Comparison of ENCODE assay signal across 27 cellular contexts in the genomic region with DNA sequence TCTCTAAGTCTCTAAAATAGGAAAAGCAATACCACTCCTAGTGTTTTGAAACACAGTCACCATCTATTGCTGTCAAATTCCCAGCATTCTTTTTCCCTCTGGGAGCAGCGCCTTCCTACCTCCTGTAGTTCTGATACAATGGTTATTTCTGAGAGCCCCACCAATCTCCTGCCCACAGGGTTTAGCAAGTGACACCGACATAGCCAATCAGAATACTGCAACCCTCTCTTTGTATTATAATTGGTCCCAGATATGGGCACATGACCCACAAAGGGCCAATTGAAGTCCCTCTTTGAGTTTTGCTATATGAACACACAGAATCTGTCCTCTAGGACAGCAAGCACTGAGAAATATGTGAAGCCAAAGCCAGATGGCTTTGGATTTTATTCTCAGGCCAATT. TPM values are rescaled to one million over a fixed set of nuclear protein-coding genes. Genes with fewer than 3 reads are reported as not detected.
DNase-seq lines count a peak whose midpoint lies in the region; ATAC-seq, FAIRE-seq and TF ChIP-seq lines count a peak whose summit lies in the region.
"Had no signal": no experiment of that assay in that cellular context is flagged by ENCODE, and none has a peak within 500 bp of the region (broad histone marks: within the 10 kb centered on the region; RNA-seq: fewer than 3 reads in every experiment).

No MANE protein-coding gene starts in this region.

- H4K8ac ChIP-seq in mesenchymal stem cell (ENCODE audit: low read length) = no peak overlapping the region

- H3K23ac ChIP-seq in mesenchymal stem cell (ENCODE audit: low read length in 2 of 2) = no peak overlapping the region

- TF ChIP-seq POLR2A in GM12878 (IDR thresholded peaks at IDR 0.05; ENCODE audit: low read depth, low read length) (no peak), spleen (IDR thresholded peaks at IDR 0.05) (no peak)

- no peaks in the 10 kb centered on the region for H3K79me1 ChIP-seq in mesenchymal stem cell (replicated peaks; ENCODE audit: low read length, poor library complexity, severe bottlenecking)

- H3K4me3 Mint-ChIP-seq in activated CD4-positive, alpha-beta memory T cell treated with anti-CD3 and anti-CD28 coated beads, Interleukin-2, amount 10 ng/mL, durations not matched to agents 7 days and 5 days = no peak overlapping the region
- H3K4me3 Mint-ChIP-seq: CD4-positive, alpha-beta T cell had no signal

- H3K18ac ChIP-seq in mesenchymal stem cell (ENCODE audit: low read depth in 1 of 2, low read length in 2 of 2) = peak overlapping the region in 1 of 2 experiments; percentile 70

- no peaks in the 10 kb centered on the region for H3K9me3 ChIP-seq in GM12878 (replicated peaks; ENCODE audit: control insufficient read depth, insufficient read depth, low read length)
- no peaks in the 10 kb centered on the region for H3K9me3 ChIP-seq in mesenchymal stem cell (ENCODE audit: control insufficient read depth, low read length)
- no peaks in the 10 kb centered on the region for H3K9me3 ChIP-seq in spleen
- H3K9me3 ChIP-seq: A549; BLaER1 treated with 17β-estradiol and CSF1 and Interleukin-3, amounts not matched to agents 10 nM and 100 nM; SK-N-SH had no signal

- peak overlapping the region; percentile 73 for H2BK120ac ChIP-seq in mesenchymal stem cell (ENCODE audit: low read depth, low read length)

- BruUV-seq in GM12878 (replicated peaks; lab: Mats Ljungman, UMichigan) = no TSS peak

- no peaks in the 10 kb centered on the region for H3K4me1 Mint-ChIP-seq in activated CD4-positive, alpha-beta memory T cell treated with anti-CD3 and anti-CD28 coated beads, Interleukin-2, amount 10 ng/mL, durations not matched to agents 7 days and 5 days

- POLR2A ChIA-PET in GM12878 (lab: Charles Lee) = no interaction called here
- POLR2A ChIA-PET in activated CD4-positive, alpha-beta memory T cell treated with anti-CD3 and anti-CD28 coated beads, Interleukin-2, amount 10 ng/mL, durations not matched to agents 7 days and 5 days (lab: Charles Lee) = no interaction called here

- H3K27ac Mint-ChIP-seq in activated CD4-positive, alpha-beta memory T cell treated with anti-CD3 and anti-CD28 coated beads, Interleukin-2, amount 10 ng/mL, durations not matched to agents 7 days and 5 days = no peak overlapping the region
- H3K27ac Mint-ChIP-seq: CD4-positive, alpha-beta T cell had no signal

- no peak for TF ChIP-seq RAD21 in GM12878 (IDR thresholded peaks at IDR 0.05; ENCODE audit: insufficient read depth, low read depth, low read length)

- no peak for TF ChIP-seq CTCF in GM12878 (IDR thresholded peaks at IDR 0.05 in 2 of 3, conservative IDR thresholded peaks at IDR 0.05 in 1 of 3; ENCODE audit: control insufficient read depth in 2 of 3, extremely low read depth in 1 of 3, insufficient read depth in 1 of 3, low read depth in 3 of 3, low read length in 3 of 3)
- TF ChIP-seq CTCF in spleen (IDR thresholded peaks at IDR 0.05 in 8 of 11, conservative IDR thresholded peaks at IDR 0.05 in 3 of 11) = no peak

- no peak overlapping the region for H2BK12ac ChIP-seq in mesenchymal stem cell (ENCODE audit: low read length in 2 of 2)

- H3K36me3 ChIP-seq in GM12878 (ENCODE audit: control insufficient read depth in 2 of 2, insufficient read depth in 2 of 2, low read length in 1 of 2) (no peaks in the 10 kb centered on the region), mesenchymal stem cell (ENCODE audit: control insufficient read depth in 1 of 2, insufficient read depth in 2 of 2, low read depth in 1 of 2, low read length in 2 of 2) (no peaks in the 10 kb centered on the region), spleen (no peaks in the 10 kb centered on the region)
- H3K36me3 ChIP-seq: BLaER1 treated with 17β-estradiol and CSF1 and Interleukin-3, amounts not matched to agents 10 nM and 100 nM had no signal

- no peak overlapping the region for H3K27ac ChIP-seq in GM12878 (ENCODE audit: control insufficient read depth, insufficient read depth)
- H3K27ac ChIP-seq in mesenchymal stem cell (ENCODE audit: low read length, poor library complexity, severe bottlenecking) = no peak overlapping the region
- H3K27ac ChIP-seq in spleen = no peak overlapping the region
- H3K27ac ChIP-seq: A549; BLaER1 treated with 17β-estradiol and CSF1 and Interleukin-3, amounts not matched to agents 10 nM and 100 nM; KMS-11 had no signal

- ATAC-seq in GM12878 (peak; percentile 45; the same call in 2 of the 3 replicates), HG03175 (IDR thresholded peaks at IDR 0.05; ENCODE audit: unreplicated experiment) (no peak)
- ATAC-seq: A549, PC-3 had no signal

- CTCF ChIA-PET in GM12878 (lab: Yijun Ruan, JAX) = no interaction called here
- CTCF ChIA-PET in activated CD4-positive, alpha-beta memory T cell treated with anti-CD3 and anti-CD28 coated beads, Interleukin-2, amount 10 ng/mL, durations not matched to agents 7 days and 5 days (lab: Charles Lee) = no interaction called here

- H2AK5ac ChIP-seq in mesenchymal stem cell (ENCODE audit: low read length, severe bottlenecking) = no peak overlapping the region

- no peak overlapping the region for H2BK5ac ChIP-seq in mesenchymal stem cell (ENCODE audit: low read depth, low read length, poor library complexity, severe bottlenecking)

- TF ChIP-seq EP300 in GM12878 (IDR thresholded peaks at IDR 0.05; ENCODE audit: borderline replicate concordance in 1 of 2, control insufficient read depth in 1 of 2, low read depth in 2 of 2, low read length in 2 of 2) = no peak

- no peak overlapping the region for H4K91ac ChIP-seq in mesenchymal stem cell (ENCODE audit: low read length)

- H3K4me2 ChIP-seq in GM12878 (ENCODE audit: control insufficient read depth, insufficient read depth) (no peak overlapping the region), mesenchymal stem cell (ENCODE audit: low read length, poor library complexity, severe bottlenecking) (no peak overlapping the region)
- H3K4me2 ChIP-seq: A549; BLaER1 treated with 17β-estradiol and CSF1 and Interleukin-3, amounts not matched to agents 10 nM and 100 nM; KMS-11; SK-N-SH had no signal

- no peaks in the 10 kb centered on the region for H3K36me3 Mint-ChIP-seq in activated CD4-positive, alpha-beta memory T cell treated with anti-CD3 and anti-CD28 coated beads, Interleukin-2, amount 10 ng/mL, durations not matched to agents 7 days and 5 days (ENCODE audit: low read depth)

- no peak overlapping the region for H3K4ac ChIP-seq in mesenchymal stem cell (ENCODE audit: low read depth in 1 of 2, low read length in 2 of 2)

- in situ Hi-C loops in GM12878 (cut with MboI) = no loop called here

- no peaks in the 10 kb centered on the region for H3K27me3 Mint-ChIP-seq in activated CD4-positive, alpha-beta memory T cell treated with anti-CD3 and anti-CD28 coated beads, Interleukin-2, amount 10 ng/mL, durations not matched to agents 7 days and 5 days
- H3K27me3 Mint-ChIP-seq: CD4-positive, alpha-beta T cell had no signal

- FAIRE-seq in HTR-8/SVneo (lab: Jason Lieb, UNC) (peak; percentile 49), GM12878 (lab: Jason Lieb, UNC) (no peak)
- FAIRE-seq: A549, G401.6, GM12891 had no signal

- H3K79me2 ChIP-seq in GM12878 (ENCODE audit: control insufficient read depth, insufficient read depth, low read length) = no peaks in the 10 kb centered on the region

- H2BK15ac ChIP-seq in mesenchymal stem cell (ENCODE audit: low read depth, poor library complexity, severe bottlenecking) = peak overlapping the region; percentile 28

- DNase-seq in HTR-8/SVneo (ENCODE audit: insufficient read length, low spot score) = no peak
- no peak for DNase-seq in GM12878 (ENCODE audit: low read depth, low spot score)
- DNase-seq in mesenchymal stem cell = no peak
- DNase-seq in activated CD4-positive, alpha-beta memory T cell treated with anti-CD3 and anti-CD28 coated beads, Interleukin-2, amount 10 ng/mL, durations not matched to agents 7 days and 5 days = no peak
- DNase-seq in medulla oblongata (ENCODE audit: extremely low spot score) = no peak
- DNase-seq in spleen = no peak
- DNase-seq: AML-193; CD4-positive, alpha-beta T cell; DMS53; GOT3; NCI-H1092; NCI-H1417 treated with DMSO at 0.1 percent for 48 hours; NCI-H187; NCI-H2081 treated with DMSO at 0.1 percent for 48 hours; NCI-H2171; NCI-H345; NCI-H510A treated with DMSO at 0.1 percent for 48 hours; NK-92 treated with Interleukin-12 subunit alpha and Interleukin-12 subunit beta, amount 100 ng/mL, for 24 hours; PC-3; SK-N-SH; SW 1271 had no signal

- H3K27me3 ChIP-seq in GM12878 (replicated peaks in 1 of 2; ENCODE audit: control insufficient read depth in 2 of 2, insufficient read depth in 2 of 2, low read length in 1 of 2) = no peaks in the 10 kb centered on the region; a peak in 1 of 4 replicates
- no peaks in the 10 kb centered on the region for H3K27me3 ChIP-seq in mesenchymal stem cell (ENCODE audit: control insufficient read depth in 1 of 2, insufficient read depth in 1 of 2, low read length in 2 of 2)
- no peaks in the 10 kb centered on the region for H3K27me3 ChIP-seq in spleen (replicated peaks in 1 of 7)
- H3K27me3 ChIP-seq: BLaER1 treated with 17β-estradiol and CSF1 and Interleukin-3, amounts not matched to agents 10 nM and 100 nM had no signal

- WGBS in GM12878 (ENCODE audit: insufficient coverage, insufficient replicate concordance, low lambda C conversion rate, missing lambda C conversion rate) = 14% methylated on average over 2 of the region's 2 CpGs
- 99% methylated on average over 2 of the region's 2 CpGs for WGBS in mesenchymal stem cell
- WGBS in spleen, 5 donors = 82 to 96% (median 92%) methylated on average over 2 of the region's 2 CpGs

- peaks cover 2% of the 10 kb centered on the region for H3K9me3 Mint-ChIP-seq in activated CD4-positive, alpha-beta memory T cell treated with anti-CD3 and anti-CD28 coated beads, Interleukin-2, amount 10 ng/mL, durations not matched to agents 7 days and 5 days
- H3K9me3 Mint-ChIP-seq: CD4-positive, alpha-beta T cell had no signal

- no peak overlapping the region for H3K14ac ChIP-seq in mesenchymal stem cell (ENCODE audit: low read length in 2 of 2)

- no peaks in the 10 kb centered on the region for H3K4me1 ChIP-seq in GM12878 (ENCODE audit: control insufficient read depth, insufficient read depth, low read length)
- H3K4me1 ChIP-seq in mesenchymal stem cell (ENCODE audit: control insufficient read depth, insufficient read depth, low read depth, low read length) = no peaks in the 10 kb centered on the region
- H3K4me1 ChIP-seq in spleen = no peaks in the 10 kb centered on the region
- H3K4me1 ChIP-seq: A549; BLaER1 treated with 17β-estradiol and CSF1 and Interleukin-3, amounts not matched to agents 10 nM and 100 nM had no signal

- H3K9ac ChIP-seq in GM12878 (ENCODE audit: control insufficient read depth, insufficient read depth, low read length) = no peak overlapping the region
- no peak overlapping the region for H3K9ac ChIP-seq in mesenchymal stem cell (ENCODE audit: low read length)
- H3K9ac ChIP-seq: BLaER1 treated with 17β-estradiol and CSF1 and Interleukin-3, amounts not matched to agents 10 nM and 100 nM; KMS-11; SK-N-SH had no signal

- H3K4me3 ChIP-seq in GM12878 (no peak overlapping the region), mesenchymal stem cell (ENCODE audit: insufficient read depth in 1 of 2, low read depth in 1 of 2, low read length in 2 of 2) (no peak overlapping the region), spleen (no peak overlapping the region)
- H3K4me3 ChIP-seq: A549; BLaER1 treated with 17β-estradiol and CSF1 and Interleukin-3, amounts not matched to agents 10 nM and 100 nM had no signal

- intact Hi-C loops in GM12878 (cut with micrococcal nuclease; ENCODE audit: unreplicated experiment) = no loop called here
- intact Hi-C loops in spleen (cut with DNase I; ENCODE audit: low total_unique reads) = no loop called here

- RAD21 ChIA-PET in GM12878 (lab: Charles Lee; ENCODE audit: unreplicated experiment) = no interaction called here

- SMC1A ChIA-PET in GM12878 (lab: Charles Lee; ENCODE audit: uncharacterized antibody, unreplicated experiment) = no interaction called here

- no peaks in the 10 kb centered on the region for H4K20me1 ChIP-seq in GM12878 (ENCODE audit: control insufficient read depth, insufficient read depth)
- H4K20me1 ChIP-seq: BLaER1 treated with 17β-estradiol and CSF1 and Interleukin-3, amounts not matched to agents 10 nM and 100 nM had no signal

- H2AFZ ChIP-seq in GM12878 (ENCODE audit: control insufficient read depth, low read depth, low read length) (no peak overlapping the region), mesenchymal stem cell (ENCODE audit: low read depth, low read length) (no peak overlapping the region)

RNA-seq across cellular contexts. Expression of a gene that starts 16.9 kb away (rescaled TPM):
- total RNA-seq in GM12878 (2013; cell fraction: nucleolus; rRNA removed) = 15.7 and 16.7 TPM in 2 replicates
- total RNA-seq in GM12878 (2014; rRNA removed) = 4.1 and 4.7 TPM in 2 replicates
- total RNA-seq in GM12878 (2014; rRNA removed; fragmentation: Illumina TruSeq; extraction: Trizol) = 6.3 and 8.6 TPM in 2 replicates
- 4.5 and 4.9 TPM in 2 replicates for total RNA-seq in GM12878 (2021)
- 0.67 TPM for polyA plus RNA-seq in GM12878 (2011; ENCODE audit: low read depth)
- 3.1 and 3.5 TPM in 2 replicates for polyA plus RNA-seq in GM12878 (2011; rRNA removed)
- polyA plus RNA-seq in GM12878 (2011; cell fraction: cytosol; rRNA removed) = 2.3 and 2.9 TPM in 2 replicates
- 2.6 and 2.9 TPM in 2 replicates for polyA plus RNA-seq in GM12878 (2011; cell fraction: nucleus; rRNA removed)
- polyA plus RNA-seq in GM12878 (2012) = 0.57 and 1.5 TPM in 2 replicates
- 5.8 and 5.9 TPM in 2 replicates for polyA plus RNA-seq in GM12878 (2014; fragmentation: Illumina TruSeq; extraction: Trizol)
- 1 to 10 TPM; 1.8 to 1.9 TPM for polyA plus RNA-seq in GM12878 (2014; fragmentation: Nextera tagmentation; extraction: Ambion mirVana)
- 2.5 and 2.6 TPM in 2 replicates for polyA plus RNA-seq in GM12878 (2014; rRNA removed)
- 1 to 10 TPM; 1.9 to 2.8 TPM for polyA plus RNA-seq in GM12878 (2016; fragmentation: Nextera tagmentation; extraction: Ambion mirVana)
- 6.2 and 6.3 TPM in 2 replicates for polyA minus RNA-seq in GM12878 (2011; rRNA and poly(A)+ RNA removed)
- polyA minus RNA-seq in GM12878 (2011; cell fraction: cytosol; rRNA and poly(A)+ RNA removed) = 2.0 and 3.2 TPM in 2 replicates
- 3.7 and 7.1 TPM in 2 replicates for polyA minus RNA-seq in GM12878 (2011; cell fraction: nucleus; rRNA and poly(A)+ RNA removed)
- polyA plus RNA-seq in mesenchymal stem cell (2013, experiment 1 of 2) = 13.3 TPM
- 15.6 TPM for polyA plus RNA-seq in mesenchymal stem cell (2013, experiment 2 of 2)
- not detected for total RNA-seq in activated CD4-positive, alpha-beta memory T cell treated with anti-CD3 and anti-CD28 coated beads, Interleukin-2, amount 10 ng/mL, durations not matched to agents 7 days and 5 days
- total RNA-seq in spleen = 10 to 100 TPM; 11.5 to 31.0 (median 21.2) TPM
- 1 to 10 TPM; 3.5 to 4.3 (median 3.5) TPM for polyA plus RNA-seq in spleen
- total RNA-seq: CD4-positive, alpha-beta T cell had no signal

Comparison
In these comparisons a context has a peak if more than half of its experiments do, and no peak if none do; other contexts are left out.
1. RNA of a gene that starts 16.9 kb away (total RNA-seq): 11.5 to 31.0 TPM in spleen and 4.1 to 16.7 TPM in GM12878; not detected in activated CD4-positive, alpha-beta memory T cell treated with anti-CD3 and anti-CD28 coated beads, Interleukin-2, amount 10 ng/mL, durations not matched to agents 7 days and 5 days; every median in the first group is over 4 times any median in the second.